27 cellular contexts compared by ENCODE assay signal in the genomic region with DNA sequence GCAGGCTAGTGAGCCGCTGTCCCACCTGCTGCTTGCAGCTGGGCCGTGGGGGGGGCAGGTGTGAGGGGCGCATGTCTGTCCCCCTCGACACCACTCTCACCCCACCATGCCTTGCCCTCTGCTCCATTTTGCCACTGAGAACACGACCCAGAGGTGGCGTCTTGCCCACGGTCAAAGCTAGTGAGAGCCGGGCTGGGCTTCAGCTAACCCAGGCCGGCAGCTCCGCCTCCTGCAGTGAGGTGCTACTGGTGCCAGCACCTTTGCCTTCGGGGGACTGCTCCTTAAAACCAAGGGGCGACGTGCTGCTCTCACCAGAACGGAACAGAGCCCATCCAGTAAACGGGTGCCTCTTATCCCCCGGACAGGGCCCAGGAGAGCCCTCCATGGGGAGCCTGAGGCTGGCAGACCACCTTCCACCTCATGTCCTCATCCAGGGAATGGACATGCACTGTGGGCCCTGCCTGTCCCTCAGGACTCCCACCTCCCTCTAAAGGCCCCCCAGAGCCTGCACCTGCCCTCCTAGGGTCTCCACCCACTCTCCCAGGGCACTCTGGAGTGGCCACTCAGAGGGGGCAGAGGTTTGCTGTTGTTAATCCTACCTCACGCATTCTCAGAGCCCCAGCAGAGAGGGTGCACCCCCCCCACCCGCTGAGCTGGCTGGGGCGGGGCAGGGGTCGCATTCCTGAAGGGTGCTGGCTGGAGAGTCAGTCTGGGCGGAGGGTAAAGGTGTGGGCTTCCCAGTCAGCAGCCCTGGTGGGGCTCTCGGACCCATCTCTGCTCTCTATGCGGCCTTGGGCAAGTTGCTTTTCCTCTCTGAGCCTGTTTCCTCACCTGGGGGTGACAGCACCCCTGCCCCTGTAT. TPM values are rescaled to one million over a fixed set of nuclear protein-coding genes. Genes with fewer than 3 reads are reported as not detected.
DNase-seq lines count a peak whose midpoint lies in the region; ATAC-seq, FAIRE-seq and TF ChIP-seq lines count a peak whose summit lies in the region.
"Had no signal": no experiment of that assay in that cellular context is flagged by ENCODE, and none has a peak within 500 bp of the region (broad histone marks: within the 10 kb centered on the region; RNA-seq: fewer than 3 reads in every experiment).

No MANE protein-coding gene starts in this region.

- no peak overlapping the region for H2BK120ac ChIP-seq in mesenchymal stem cell (ENCODE audit: low read depth, low read length)

- ATAC-seq in left ventricle myocardium superior, result peak; percentile 44
- ATAC-seq: CD8-positive, alpha-beta T cell; HCT116 had no signal

- no peak for TF ChIP-seq CTCF in right atrium auricular region (IDR thresholded peaks at IDR 0.05)

- peak; percentile 44 for DNase-seq in left ventricle myocardium superior
- no peak for DNase-seq in right atrium auricular region (ENCODE audit: low spot score)
- DNase-seq in mesenchymal stem cell, result no peak
- DNase-seq in activated CD8-positive, alpha-beta memory T cell treated with anti-CD3 and anti-CD28 coated beads for 24 hours, result no peak
- no peak for DNase-seq in GM12891 (ENCODE audit: insufficient read length, low spot score)
- no peak for DNase-seq in activated T-cell treated with anti-CD3 and anti-CD28 coated beads, Interleukin-2, amount 50 U/mL, for 24 hours
- DNase-seq: 8988T; Calu3; CD8-positive, alpha-beta T cell; DMS153; Karpas-422; MV-4-11; NCI-H1694; NCI-H2081; NCI-H2171; NCI-H526 treated with DMSO at 0.1 percent for 48 hours; OCI-M1; SHP77 treated with DMSO at 0.1 percent for 48 hours; SW 1271 had no signal

- H4K8ac ChIP-seq in mesenchymal stem cell (ENCODE audit: low read length), result no peak overlapping the region

- TF ChIP-seq POLR2A in GM12891 (IDR thresholded peaks at IDR 0.05; ENCODE audit: low read depth, low read length), result no peak

- H3K36me3 ChIP-seq in right atrium auricular region (no peaks in the 10 kb centered on the region), mesenchymal stem cell (ENCODE audit: control insufficient read depth in 1 of 2, insufficient read depth in 2 of 2, low read depth in 1 of 2, low read length in 2 of 2) (no peaks in the 10 kb centered on the region)
- H3K36me3 ChIP-seq: BLaER1 treated with 17β-estradiol and CSF1 and Interleukin-3, amounts not matched to agents 10 nM and 100 nM had no signal

- H3K23ac ChIP-seq in mesenchymal stem cell (ENCODE audit: low read length in 2 of 2), result no peak overlapping the region

- no peak overlapping the region for H3K27ac Mint-ChIP-seq in activated T-cell treated with anti-CD3 and anti-CD28 coated beads, Interleukin-2, amount 50 U/mL, for 24 hours
- H3K27ac Mint-ChIP-seq: CD8-positive, alpha-beta T cell; GM23338 had no signal

- no peak overlapping the region for H2AK5ac ChIP-seq in mesenchymal stem cell (ENCODE audit: low read length, severe bottlenecking)

- no peak overlapping the region for H3K4me2 ChIP-seq in mesenchymal stem cell (ENCODE audit: low read length, poor library complexity, severe bottlenecking)
- H3K4me2 ChIP-seq: GM23338 had no signal

- H3K36me3 Mint-ChIP-seq in activated T-cell treated with anti-CD3 and anti-CD28 coated beads, Interleukin-2, amount 50 U/mL, for 24 hours (ENCODE audit: low read depth), result no peaks in the 10 kb centered on the region
- H3K36me3 Mint-ChIP-seq: CD8-positive, alpha-beta T cell had no signal

- no peak overlapping the region for H3K14ac ChIP-seq in mesenchymal stem cell (ENCODE audit: low read length in 2 of 2)

- no peak overlapping the region for H3K9ac ChIP-seq in mesenchymal stem cell (ENCODE audit: low read length)
- H3K9ac ChIP-seq: BLaER1 treated with 17β-estradiol and CSF1 and Interleukin-3, amounts not matched to agents 10 nM and 100 nM had no signal

- no peak overlapping the region for H2AFZ ChIP-seq in mesenchymal stem cell (ENCODE audit: low read depth, low read length)
- H2AFZ ChIP-seq: GM23338 had no signal

- no peak overlapping the region for H3K4ac ChIP-seq in mesenchymal stem cell (ENCODE audit: low read depth in 1 of 2, low read length in 2 of 2)

- no peaks in the 10 kb centered on the region for H3K9me3 Mint-ChIP-seq in activated T-cell treated with anti-CD3 and anti-CD28 coated beads, Interleukin-2, amount 50 U/mL, for 24 hours
- H3K9me3 Mint-ChIP-seq: CD8-positive, alpha-beta T cell; GM23338 had no signal

- H3K4me3 ChIP-seq in right atrium auricular region (no peak overlapping the region), mesenchymal stem cell (ENCODE audit: insufficient read depth in 1 of 2, low read depth in 1 of 2, low read length in 2 of 2) (no peak overlapping the region)
- H3K4me3 ChIP-seq: BLaER1 treated with 17β-estradiol and CSF1 and Interleukin-3, amounts not matched to agents 10 nM and 100 nM; GM23338; SK-N-MC had no signal

- intact Hi-C loops in left ventricle myocardium superior (cut with micrococcal nuclease), result loop anchor here (10.0 kb wide), 1 partner anchor 180 kb away; no protein-coding TSS in a partner anchor

- H3K27me3 ChIP-seq in right atrium auricular region (no peaks in the 10 kb centered on the region), mesenchymal stem cell (ENCODE audit: control insufficient read depth in 1 of 2, insufficient read depth in 1 of 2, low read length in 2 of 2) (peaks cover 15 to 66% of the 10 kb centered on the region in 2 experiments)
- H3K27me3 ChIP-seq: BLaER1 treated with 17β-estradiol and CSF1 and Interleukin-3, amounts not matched to agents 10 nM and 100 nM had no signal

- WGBS in mesenchymal stem cell, result 76% methylated on average over 23 of the region's 23 CpGs

- no peaks in the 10 kb centered on the region for H3K79me1 ChIP-seq in mesenchymal stem cell (replicated peaks; ENCODE audit: low read length, poor library complexity, severe bottlenecking)

- H3K18ac ChIP-seq in mesenchymal stem cell (ENCODE audit: low read depth in 1 of 2, low read length in 2 of 2), result no peak overlapping the region

- no peak overlapping the region for H2BK12ac ChIP-seq in mesenchymal stem cell (ENCODE audit: low read length in 2 of 2)

- H3K4me3 Mint-ChIP-seq in activated T-cell treated with anti-CD3 and anti-CD28 coated beads, Interleukin-2, amount 50 U/mL, for 24 hours, result no peak overlapping the region
- H3K4me3 Mint-ChIP-seq: CD8-positive, alpha-beta T cell; GM23338 had no signal

- no peak overlapping the region for H3K27ac ChIP-seq in right atrium auricular region
- no peak overlapping the region for H3K27ac ChIP-seq in mesenchymal stem cell (ENCODE audit: low read length, poor library complexity, severe bottlenecking)
- H3K27ac ChIP-seq: BLaER1 treated with 17β-estradiol and CSF1 and Interleukin-3, amounts not matched to agents 10 nM and 100 nM; SK-N-MC had no signal

- H3K27me3 Mint-ChIP-seq in activated T-cell treated with anti-CD3 and anti-CD28 coated beads, Interleukin-2, amount 50 U/mL, for 24 hours, result peaks cover 10% of the 10 kb centered on the region

- no peaks in the 10 kb centered on the region for H3K4me1 Mint-ChIP-seq in activated T-cell treated with anti-CD3 and anti-CD28 coated beads, Interleukin-2, amount 50 U/mL, for 24 hours (ENCODE audit: low read depth)

- no peak overlapping the region for H2BK15ac ChIP-seq in mesenchymal stem cell (ENCODE audit: low read depth, poor library complexity, severe bottlenecking)

- H3K9me3 ChIP-seq in right atrium auricular region, result no peaks in the 10 kb centered on the region
- no peaks in the 10 kb centered on the region for H3K9me3 ChIP-seq in mesenchymal stem cell (ENCODE audit: control insufficient read depth, low read length)
- H3K9me3 ChIP-seq: BLaER1 treated with 17β-estradiol and CSF1 and Interleukin-3, amounts not matched to agents 10 nM and 100 nM had no signal

- no peaks in the 10 kb centered on the region for H3K4me1 ChIP-seq in right atrium auricular region
- peaks cover 10% of the 10 kb centered on the region for H3K4me1 ChIP-seq in mesenchymal stem cell (ENCODE audit: control insufficient read depth, insufficient read depth, low read depth, low read length)

- peak overlapping the region; percentile 46 for H4K91ac ChIP-seq in mesenchymal stem cell (ENCODE audit: low read length)

- FAIRE-seq in GM12891 (lab: Jason Lieb, UNC), result no peak
- FAIRE-seq: GM12892 had no signal

- no peak overlapping the region for H2BK5ac ChIP-seq in mesenchymal stem cell (ENCODE audit: low read depth, low read length, poor library complexity, severe bottlenecking)

TF ChIP-seq in GM12891, 5 proteins besides CTCF, POLR2A, EP300 and RAD21:
- TF ChIP-seq POU2F2 (IDR thresholded peaks at IDR 0.05; ENCODE audit: low read depth, low read length) (no peak), TAF1 (IDR thresholded peaks at IDR 0.05; ENCODE audit: low read depth, low read length) (no peak), SPI1 (IDR thresholded peaks at IDR 0.05; ENCODE audit: low read depth, low read length) (no peak), PAX5 (IDR thresholded peaks at IDR 0.05; ENCODE audit: insufficient read depth, low read length, severe bottlenecking) (no peak), POLR2AphosphoS5 (IDR thresholded peaks at IDR 0.05; ENCODE audit: low read depth, low read length) (no peak)

RNA-seq across cellular contexts. Expression of a gene that starts 2.9 kb away (rescaled TPM):
- total RNA-seq in left ventricle myocardium superior (not detected), right atrium auricular region (not detected)
- not detected for polyA plus RNA-seq in mesenchymal stem cell (2013, experiment 1 of 2)
- not detected for polyA plus RNA-seq in mesenchymal stem cell (2013, experiment 2 of 2)
- not detected for polyA plus RNA-seq in GM12891 (2012; ENCODE audit: low read depth, missing spikeins)
- total RNA-seq: CD8-positive, alpha-beta T cell; G401; M059J; RPMI7951 had no signal

RNA-seq across cellular contexts. Expression of a gene that starts 17.4 kb away (rescaled TPM):
- 19.1 TPM for total RNA-seq in left ventricle myocardium superior
- 10 to 100 TPM; 10.8 to 17.7 TPM for total RNA-seq in right atrium auricular region
- 5.4 TPM for polyA plus RNA-seq in mesenchymal stem cell (2013, experiment 1 of 2)
- polyA plus RNA-seq in mesenchymal stem cell (2013, experiment 2 of 2), result 5.4 TPM
- polyA plus RNA-seq in GM12891 (2012; ENCODE audit: low read depth, missing spikeins), result 4.9 TPM

RNA-seq across cellular contexts. Expression of a gene that starts 37.6 kb away (rescaled TPM):
- 693 TPM for total RNA-seq in left ventricle myocardium superior
- 1,000 to 10,000 TPM; 1,510 to 1,937 TPM for total RNA-seq in right atrium auricular region
- 2,383 TPM for polyA plus RNA-seq in mesenchymal stem cell (2013, experiment 1 of 2)
- 2,319 TPM for polyA plus RNA-seq in mesenchymal stem cell (2013, experiment 2 of 2)
- polyA plus RNA-seq in GM12891 (2012; ENCODE audit: low read depth, missing spikeins), result 7,261 TPM

RNA-seq across cellular contexts. Expression of a gene that starts 51.3 kb away (rescaled TPM):
- total RNA-seq in left ventricle myocardium superior (18.1 TPM), right atrium auricular region (1 to 10 TPM; 6.9 to 9.6 TPM)
- polyA plus RNA-seq in mesenchymal stem cell (2013, experiment 1 of 2), result not detected
- not detected for polyA plus RNA-seq in mesenchymal stem cell (2013, experiment 2 of 2)
- 0.04 TPM for polyA plus RNA-seq in GM12891 (2012; ENCODE audit: low read depth, missing spikeins)
- total RNA-seq: Calu3; CD8-positive, alpha-beta T cell; M059J; RPMI7951 had no signal

RNA-seq across cellular contexts. Expression of a gene that starts 57.4 kb away (rescaled TPM):
- 110 TPM for total RNA-seq in left ventricle myocardium superior
- total RNA-seq in right atrium auricular region, result 10 to 100 TPM; 61.1 to 69.4 TPM
- 70.0 TPM for polyA plus RNA-seq in mesenchymal stem cell (2013, experiment 1 of 2)
- polyA plus RNA-seq in mesenchymal stem cell (2013, experiment 2 of 2), result 65.1 TPM
- 1.3 TPM for polyA plus RNA-seq in GM12891 (2012; ENCODE audit: low read depth, missing spikeins)
